ENCODE assay signal across 13 cellular contexts in the genomic region with DNA sequence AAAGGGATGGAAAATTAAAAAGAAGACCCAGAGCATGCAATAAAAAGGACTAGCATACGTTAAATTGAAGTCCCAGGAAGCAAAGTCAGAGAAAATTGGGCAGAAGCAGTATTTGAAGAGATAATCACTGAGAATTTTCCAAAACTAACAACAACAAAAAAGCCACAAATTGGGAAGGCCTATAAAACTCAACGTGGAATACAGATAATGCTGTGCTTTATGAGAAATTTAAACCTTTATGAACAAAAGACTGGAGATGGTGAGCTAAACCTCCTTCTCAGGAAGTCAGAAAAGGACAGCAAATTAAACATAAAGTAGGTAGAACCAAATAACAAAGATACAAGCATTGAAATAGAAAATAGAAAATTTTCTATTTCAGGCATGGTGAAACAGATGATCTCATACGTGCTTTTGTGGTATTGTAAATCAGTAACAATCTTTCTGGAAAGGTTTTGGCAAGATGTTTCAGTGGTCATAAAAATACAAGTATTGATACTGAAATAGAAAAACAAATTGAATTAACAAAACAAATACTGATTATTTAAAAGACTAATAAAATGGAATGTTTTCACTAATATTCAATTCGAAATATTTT. TPM values are rescaled to one million over a fixed set of nuclear protein-coding genes. Genes with fewer than 3 reads are reported as not detected.
DNase-seq lines count a peak whose midpoint lies in the region; ATAC-seq and TF ChIP-seq lines count a peak whose summit lies in the region.
"Had no signal": no experiment of that assay in that cellular context is flagged by ENCODE, and none has a peak within 500 bp of the region (broad histone marks: within the 10 kb centered on the region; RNA-seq: fewer than 3 reads in every experiment).

No MANE protein-coding gene starts in this region.

- no peak overlapping the region for H3K4me3 Mint-ChIP-seq in effector memory CD8-positive, alpha-beta T cell
- H3K4me3 Mint-ChIP-seq: activated naive CD4-positive, alpha-beta T cell treated with anti-CD3 and anti-CD28 coated beads for 36 hours had no signal

- no peaks in the 10 kb centered on the region for H3K27me3 Mint-ChIP-seq in effector memory CD8-positive, alpha-beta T cell

- intact Hi-C loops in ascending aorta (cut with DNase I) = no loop called here

- no peaks in the 10 kb centered on the region for H3K27me3 ChIP-seq in ascending aorta

- H3K4me3 ChIP-seq in ascending aorta = no peak overlapping the region

- H3K36me3 ChIP-seq in ascending aorta = peaks cover 17 to 36% of the 10 kb centered on the region in 2 donors

- no peak overlapping the region for H3K27ac Mint-ChIP-seq in effector memory CD8-positive, alpha-beta T cell
- H3K27ac Mint-ChIP-seq: activated naive CD4-positive, alpha-beta T cell treated with anti-CD3 and anti-CD28 coated beads for 36 hours had no signal

- H3K27ac ChIP-seq in ascending aorta = peak overlapping the region; percentile 52 to 64

- peaks cover 0 to 1% of the 10 kb centered on the region in 2 donors for H3K4me1 Mint-ChIP-seq in effector memory CD8-positive, alpha-beta T cell (ENCODE audit: low read depth in 2 of 2)

- H3K9me3 ChIP-seq in ascending aorta = no peaks in the 10 kb centered on the region

- DNase-seq in ACHN (peak; percentile 46), ascending aorta (ENCODE audit: low spot score in 2 of 2) (no peak), NCI-H2081 treated with DMSO at 0.1 percent for 48 hours (lab: John Stamatoyannopoulos, UW) (no peak), C1 segment of cervical spinal cord (lab: John Stamatoyannopoulos, UW) (no peak)
- DNase-seq in effector memory CD8-positive, alpha-beta T cell = no peak
- DNase-seq: activated naive CD4-positive, alpha-beta T cell treated with anti-CD3 and anti-CD28 coated beads for 36 hours; hypothalamus; KG1; small intestine had no signal

- TF ChIP-seq CTCF in ascending aorta (IDR thresholded peaks at IDR 0.05) = no peak

- H3K36me3 Mint-ChIP-seq in effector memory CD8-positive, alpha-beta T cell (ENCODE audit: insufficient read depth) = peaks cover 26% of the 10 kb centered on the region

- no peaks in the 10 kb centered on the region for H3K9me3 Mint-ChIP-seq in effector memory CD8-positive, alpha-beta T cell
- H3K9me3 Mint-ChIP-seq: activated naive CD4-positive, alpha-beta T cell treated with anti-CD3 and anti-CD28 coated beads for 36 hours had no signal

- peaks cover 0 to 4% of the 10 kb centered on the region in 2 donors for H3K4me1 ChIP-seq in ascending aorta

- in situ Hi-C loops in ACHN (cut with HindIII; ENCODE audit: low pct_ligation_motif_present, low pct_unique_long_range_greater_than_20kb, low sequenced_read_pairs) = no loop called here

- ATAC-seq in GM19351 (IDR thresholded peaks at IDR 0.05; ENCODE audit: unreplicated experiment) (peak; percentile 85), HG02870 (IDR thresholded peaks at IDR 0.05; ENCODE audit: unreplicated experiment) (peak; percentile 53), HG02852 (IDR thresholded peaks at IDR 0.05; ENCODE audit: unreplicated experiment) (no peak)
- no peak for ATAC-seq in effector memory CD8-positive, alpha-beta T cell (replicated peaks)
- ATAC-seq: activated CD4-positive, CD25-positive, alpha-beta regulatory T cell treated with anti-CD3 and anti-CD28 coated beads, Interleukin-2, amount 50 U/mL, for 24 hours had no signal

RNA-seq across cellular contexts. Expression of a gene that starts 55.6 kb away (rescaled TPM):
- total RNA-seq in ascending aorta = not detected

Comparison
In these comparisons a context has a peak if more than half of its experiments do, and no peak if none do; other contexts are left out.
1. ATAC-seq: peak in GM19351 (single experiment) and HG02870 (single experiment); none in effector memory CD8-positive, alpha-beta T cell (single experiment) and HG02852 (single experiment).